In the genomic region with DNA sequence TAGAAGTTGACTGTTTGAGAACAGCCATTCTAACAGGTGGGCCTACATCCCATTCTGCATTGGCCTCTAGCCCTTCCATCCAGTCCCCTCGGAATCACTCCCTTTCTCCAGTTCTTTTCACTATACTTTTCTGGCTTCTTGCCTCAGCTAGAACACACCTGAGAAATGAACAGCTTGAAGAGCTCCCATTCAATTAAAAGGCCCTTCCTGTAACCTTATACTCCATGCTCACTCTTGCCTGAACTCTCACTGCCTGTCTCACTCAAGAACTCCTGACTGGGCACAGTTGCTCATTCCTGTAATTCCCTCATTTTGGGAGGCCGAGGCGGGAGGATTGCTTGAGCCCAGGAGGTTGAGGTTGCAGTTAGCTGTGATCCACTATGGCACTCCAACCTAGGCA, we compare ENCODE assay signal across 14 cellular contexts.
DNase-seq lines count a peak whose midpoint lies in the region; ATAC-seq and TF ChIP-seq lines count a peak whose summit lies in the region.
"Had no signal": no experiment of that assay in that cellular context is flagged by ENCODE, and none has a peak within 500 bp of the region (broad histone marks: within the 10 kb centered on the region; RNA-seq: fewer than 3 reads in every experiment).

No MANE protein-coding gene starts in this region.

- TF ChIP-seq CTCF in HEK293 (tag by site-specific recombination; IDR thresholded peaks at IDR 0.05), result no peak

- no peak overlapping the region for H3K27ac ChIP-seq in HEK293 (ENCODE audit: extremely low read depth, low read depth, low read length)
- H3K27ac ChIP-seq: A549, C4-2B, GM23248 had no signal

- DNase-seq in NCI-H2029 (lab: John Stamatoyannopoulos, UW) (peak; percentile 8), NCI-H2171 treated with DMSO at 0.1 percent for 48 hours (lab: John Stamatoyannopoulos, UW) (peak; percentile 89), NCI-H69 (lab: John Stamatoyannopoulos, UW) (peak; percentile 4), NCI-H226 (no peak)
- DNase-seq: BE2C; CD4-positive, alpha-beta memory T cell; DMS153; GM23248 had no signal

- H3K9me3 ChIP-seq in HEK293 (ENCODE audit: control insufficient read depth, insufficient read depth, low read depth, low read length), result no peaks in the 10 kb centered on the region
- H3K9me3 ChIP-seq: A549, BE2C had no signal

- ATAC-seq in GM21515 (IDR thresholded peaks at IDR 0.05; ENCODE audit: unreplicated experiment), result no peak
- ATAC-seq: A549, GM12878, HCT116 had no signal

- H3K36me3 ChIP-seq in HEK293 (ENCODE audit: control insufficient read depth in 2 of 2, insufficient read depth in 1 of 2, low read length in 2 of 2), result no peaks in the 10 kb centered on the region
- H3K36me3 ChIP-seq: BE2C had no signal

- no peaks in the 10 kb centered on the region for H3K4me1 ChIP-seq in HEK293 (ENCODE audit: control insufficient read depth, insufficient read depth, low read length)
- H3K4me1 ChIP-seq: A549, BE2C had no signal

- H3K4me3 ChIP-seq in HEK293 (ENCODE audit: low read depth, low read length), result no peak overlapping the region
- H3K4me3 ChIP-seq: A549, GM12878, GM23248 had no signal

- CTCF ChIA-PET in HEK293 (lab: Yijun Ruan, JAX), result interaction anchor here (0.5 to 0.7 kb wide), 2 partner anchors 39 to 499 kb away, joined by 3 read pairs; no protein-coding TSS in a partner anchor

- POLR2A ChIA-PET in HEK293 (lab: Yijun Ruan, JAX), result no interaction called here

TF ChIP-seq in HEK293, 187 proteins besides CTCF, POLR2A, EP300 and RAD21:
- TF ChIP-seq FEZF1 (tag by site-specific recombination; IDR thresholded peaks at IDR 0.05) (peak; percentile 71), REPIN1 (tag by site-specific recombination; IDR thresholded peaks at IDR 0.05; ENCODE audit: low read depth) (no peak)
